ENCODE assay signal across 8 cellular contexts in genomic region chr1:97258597-97258996, GRCh38.
"Had no signal": no experiment of that assay in that cellular context is flagged by ENCODE, and none has a peak within 500 bp of the region (broad histone marks: within the 10 kb centered on the region; RNA-seq: fewer than 3 reads in every experiment).

No MANE protein-coding gene starts in this region.

- DNase-seq: GDM1, GF-D8 had no signal

- ATAC-seq: GM12878 had no signal

- FAIRE-seq: G401.6, GM12878, GM12891, GM12892, GM18507, GM19239 had no signal

- H3K4me3 ChIP-seq: GM12878 had no signal
